24 cellular contexts compared by ENCODE assay signal in genomic region chr7:128113839-128114238, GRCh38.
"Had no signal": no experiment of that assay in that cellular context is flagged by ENCODE, and none has a peak within 500 bp of the region (broad histone marks: within the 10 kb centered on the region; RNA-seq: fewer than 3 reads in every experiment).

No MANE protein-coding gene starts in this region.

- DNase-seq: activated CD4-positive, alpha-beta T cell treated with anti-CD3 and anti-CD28 coated beads, Interleukin-2, amount 10 ng/mL, durations not matched to agents 24 days and 14 days; activated T-cell treated with anti-CD3 and anti-CD28 coated beads, Interleukin-2, amount 50 U/mL, for 48 hours; brain microvascular endothelial cell; caudate nucleus; dermis blood vessel endothelial cell; effector memory CD4-positive, alpha-beta T cell; foreskin melanocyte; immature natural killer cell; kidney glomerular epithelial cell; left ventricle myocardium superior; mammary epithelial cell; occipital lobe; small intestine; stimulated activated CD4-positive, alpha-beta T cell treated with anti-CD3 and anti-CD28 coated beads, Interleukin-15, amount 100 ng/mL, for 24 hours; T-helper 2 cell; transverse colon; uterus had no signal

- H3K27me3 Mint-ChIP-seq: activated CD4-positive, alpha-beta memory T cell treated with anti-CD3 and anti-CD28 coated beads, Interleukin-2, amount 10 ng/mL, durations not matched to agents 7 days and 5 days; activated naive CD4-positive, alpha-beta T cell treated with anti-CD3 and anti-CD28 coated beads, Interleukin-2, amount 50 U/mL, for 24 hours; stimulated activated memory B cell treated with anti-CD40 and anti-IgM and Interleukin-4, amounts not matched to agents 10 μg/mL and 1 μg/mL and 100 μg/mL, for 72 hours had no signal

- H3K27me3 ChIP-seq: adrenal gland, ascending aorta, brain microvascular endothelial cell, transverse colon, uterus had no signal

- H3K9me3 Mint-ChIP-seq: activated CD4-positive, alpha-beta memory T cell treated with anti-CD3 and anti-CD28 coated beads, Interleukin-2, amount 10 ng/mL, durations not matched to agents 7 days and 5 days; activated CD4-positive, alpha-beta T cell treated with anti-CD3 and anti-CD28 coated beads, Interleukin-2, amount 10 ng/mL, durations not matched to agents 24 days and 14 days; activated naive CD4-positive, alpha-beta T cell treated with anti-CD3 and anti-CD28 coated beads, Interleukin-2, amount 50 U/mL, for 24 hours; immature natural killer cell; neural crest cell; stimulated activated memory B cell treated with anti-CD40 and anti-IgM and Interleukin-4, amounts not matched to agents 10 μg/mL and 1 μg/mL and 100 μg/mL, for 72 hours had no signal

- H3K4me3 Mint-ChIP-seq: activated CD4-positive, alpha-beta memory T cell treated with anti-CD3 and anti-CD28 coated beads, Interleukin-2, amount 10 ng/mL, durations not matched to agents 7 days and 5 days; activated CD4-positive, alpha-beta T cell treated with anti-CD3 and anti-CD28 coated beads, Interleukin-2, amount 10 ng/mL, durations not matched to agents 24 days and 14 days; activated naive CD4-positive, alpha-beta T cell treated with anti-CD3 and anti-CD28 coated beads, Interleukin-2, amount 50 U/mL, for 24 hours; immature natural killer cell; neural crest cell; stimulated activated memory B cell treated with anti-CD40 and anti-IgM and Interleukin-4, amounts not matched to agents 10 μg/mL and 1 μg/mL and 100 μg/mL, for 72 hours had no signal

- H3K36me3 ChIP-seq: adrenal gland, ascending aorta, brain microvascular endothelial cell, transverse colon, uterus had no signal

- H3K36me3 Mint-ChIP-seq: activated naive CD4-positive, alpha-beta T cell treated with anti-CD3 and anti-CD28 coated beads, Interleukin-2, amount 50 U/mL, for 24 hours; immature natural killer cell; stimulated activated memory B cell treated with anti-CD40 and anti-IgM and Interleukin-4, amounts not matched to agents 10 μg/mL and 1 μg/mL and 100 μg/mL, for 72 hours had no signal

- H3K9me3 ChIP-seq: adrenal gland, ascending aorta, transverse colon, uterus had no signal

- H3K4me3 ChIP-seq: adrenal gland, ascending aorta, transverse colon, uterus had no signal

- H3K4me1 ChIP-seq: adrenal gland, ascending aorta, transverse colon, uterus had no signal

- H3K27ac Mint-ChIP-seq: activated CD4-positive, alpha-beta memory T cell treated with anti-CD3 and anti-CD28 coated beads, Interleukin-2, amount 10 ng/mL, durations not matched to agents 7 days and 5 days; activated CD4-positive, alpha-beta T cell treated with anti-CD3 and anti-CD28 coated beads, Interleukin-2, amount 10 ng/mL, durations not matched to agents 24 days and 14 days; activated naive CD4-positive, alpha-beta T cell treated with anti-CD3 and anti-CD28 coated beads, Interleukin-2, amount 50 U/mL, for 24 hours had no signal

- H3K4me1 Mint-ChIP-seq: neural crest cell had no signal

- H3K27ac ChIP-seq: adrenal gland, ascending aorta, brain microvascular endothelial cell, transverse colon, uterus, VCaP had no signal
